In the genomic region with DNA sequence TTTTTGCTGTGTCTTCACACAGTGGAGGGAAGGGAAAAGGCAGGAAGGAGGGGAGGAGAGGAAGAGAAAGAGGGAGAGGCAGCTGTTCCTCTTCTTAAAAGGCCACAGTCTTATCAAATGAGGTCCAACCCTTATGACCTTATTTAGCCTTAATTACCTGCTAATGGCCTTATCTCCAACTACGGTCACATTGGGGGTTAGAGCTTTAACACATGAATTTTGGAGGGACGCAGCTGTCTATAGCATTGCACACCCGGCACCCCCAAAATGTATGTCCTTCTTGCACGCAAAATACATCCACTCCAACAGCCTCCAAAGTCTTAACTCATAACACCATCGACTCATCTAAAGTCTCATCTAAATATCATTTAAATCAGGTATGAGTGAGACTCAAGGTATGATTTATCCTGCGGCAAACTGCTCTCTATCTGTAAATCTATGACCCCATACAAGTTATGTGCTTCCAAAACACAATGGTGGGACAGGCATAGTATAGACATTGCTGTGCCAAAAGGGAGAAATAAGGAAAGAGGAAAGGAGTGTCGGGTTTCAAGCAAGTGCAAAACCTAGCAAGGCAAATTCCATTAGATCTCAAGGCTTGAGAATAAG, we compare ENCODE assay signal across 33 cellular contexts.
"Had no signal": no experiment of that assay in that cellular context is flagged by ENCODE, and none has a peak within 500 bp of the region (broad histone marks: within the 10 kb centered on the region; RNA-seq: fewer than 3 reads in every experiment).

No MANE protein-coding gene starts in this region.

- H3K27me3 ChIP-seq: ascending aorta, colonic mucosa had no signal

- H3K9me3 Mint-ChIP-seq: activated B cell treated with CpG ODN at 0.5 μM for 24 hours; activated CD4-positive, alpha-beta memory T cell treated with anti-CD3 and anti-CD28 coated beads for 36 hours; activated naive CD4-positive, alpha-beta T cell treated with anti-CD3 and anti-CD28 coated beads, Interleukin-2, amount 10 ng/mL, durations not matched to agents 7 days and 5 days; activated T-cell treated with anti-CD3 and anti-CD28 coated beads, Interleukin-2, amount 50 U/mL, for 24 hours; brain had no signal

- H3K4me3 ChIP-seq: ascending aorta, breast epithelium, cardiac muscle cell, colonic mucosa, esophagus squamous epithelium, gastroesophageal sphincter had no signal

- H3K36me3 Mint-ChIP-seq: activated CD4-positive, alpha-beta memory T cell treated with anti-CD3 and anti-CD28 coated beads for 36 hours; activated CD8-positive, alpha-beta memory T cell treated with anti-CD3 and anti-CD28 coated beads, Interleukin-2, amount 10 ng/mL, durations not matched to agents 7 days and 5 days; activated naive CD4-positive, alpha-beta T cell treated with anti-CD3 and anti-CD28 coated beads, Interleukin-2, amount 10 ng/mL, durations not matched to agents 7 days and 5 days; activated naive CD4-positive, alpha-beta T cell treated with anti-CD3 and anti-CD28 coated beads, Interleukin-2, amount 50 U/mL, for 72 hours; activated naive CD8-positive, alpha-beta T cell treated with anti-CD3 and anti-CD28 coated beads, Interleukin-2, amount 10 ng/mL, durations not matched to agents 7 days and 5 days had no signal

- H3K27ac ChIP-seq: ascending aorta, breast epithelium, cardiac muscle cell, colonic mucosa, epithelial cell of prostate, esophagus squamous epithelium, gastroesophageal sphincter, WERI-Rb-1 had no signal

- H3K36me3 ChIP-seq: ascending aorta, breast epithelium, cardiac muscle cell, colonic mucosa, esophagus squamous epithelium, gastroesophageal sphincter, WERI-Rb-1 had no signal

- H3K4me3 Mint-ChIP-seq: activated B cell treated with CpG ODN at 0.5 μM for 24 hours; activated CD4-positive, alpha-beta memory T cell treated with anti-CD3 and anti-CD28 coated beads for 36 hours; activated CD8-positive, alpha-beta memory T cell treated with anti-CD3 and anti-CD28 coated beads, Interleukin-2, amount 10 ng/mL, durations not matched to agents 7 days and 5 days; activated CD8-positive, alpha-beta T cell treated with anti-CD3 and anti-CD28 coated beads, Interleukin-2, amount 10 ng/mL, durations not matched to agents 7 days and 5 days; activated naive CD4-positive, alpha-beta T cell treated with anti-CD3 and anti-CD28 coated beads, Interleukin-2, amount 10 ng/mL, durations not matched to agents 7 days and 5 days; activated naive CD8-positive, alpha-beta T cell treated with anti-CD3 and anti-CD28 coated beads, Interleukin-2, amount 10 ng/mL, durations not matched to agents 7 days and 5 days; activated T-cell treated with anti-CD3 and anti-CD28 coated beads, Interleukin-2, amount 50 U/mL, for 24 hours; activated T-cell treated with anti-CD3 and anti-CD28 coated beads, Interleukin-2, amount 50 U/mL, for 72 hours; brain; T-helper 17 cell; T-helper 2 cell treated with Interferon-gamma antibody and Interleukin-4, amounts not matched to agents 5 μg/mL and 100 μg/mL, for 36 hours had no signal

- H3K4me1 ChIP-seq: ascending aorta, breast epithelium, colonic mucosa, esophagus squamous epithelium, gastroesophageal sphincter had no signal

- H3K27ac Mint-ChIP-seq: activated B cell treated with CpG ODN at 0.5 μM for 24 hours; activated CD4-positive, alpha-beta memory T cell treated with anti-CD3 and anti-CD28 coated beads for 36 hours; activated CD8-positive, alpha-beta memory T cell treated with anti-CD3 and anti-CD28 coated beads, Interleukin-2, amount 10 ng/mL, durations not matched to agents 7 days and 5 days; activated CD8-positive, alpha-beta T cell treated with anti-CD3 and anti-CD28 coated beads, Interleukin-2, amount 10 ng/mL, durations not matched to agents 7 days and 5 days; activated naive CD4-positive, alpha-beta T cell treated with anti-CD3 and anti-CD28 coated beads, Interleukin-2, amount 10 ng/mL, durations not matched to agents 7 days and 5 days; activated naive CD4-positive, alpha-beta T cell treated with anti-CD3 and anti-CD28 coated beads, Interleukin-2, amount 50 U/mL, for 72 hours; activated naive CD8-positive, alpha-beta T cell treated with anti-CD3 and anti-CD28 coated beads, Interleukin-2, amount 10 ng/mL, durations not matched to agents 7 days and 5 days; activated T-cell treated with anti-CD3 and anti-CD28 coated beads, Interleukin-2, amount 50 U/mL, for 24 hours; activated T-cell treated with anti-CD3 and anti-CD28 coated beads, Interleukin-2, amount 50 U/mL, for 72 hours; brain; T-helper 17 cell; T-helper 2 cell treated with Interferon-gamma antibody and Interleukin-4, amounts not matched to agents 5 μg/mL and 100 μg/mL, for 36 hours had no signal

- DNase-seq: activated B cell treated with CpG ODN at 0.5 μM for 24 hours; activated CD4-positive, alpha-beta memory T cell treated with anti-CD3 and anti-CD28 coated beads for 36 hours; activated CD4-positive, alpha-beta T cell treated with anti-CD3 and anti-CD28 coated beads for 48 hours; activated CD4-positive, alpha-beta T cell treated with anti-CD3 and anti-CD28 coated beads, Interleukin-2, amount 50 U/mL, for 1 hour; activated CD8-positive, alpha-beta memory T cell treated with anti-CD3 and anti-CD28 coated beads, Interleukin-2, amount 10 ng/mL, durations not matched to agents 7 days and 5 days; activated CD8-positive, alpha-beta memory T cell treated with anti-CD3 and anti-CD28 coated beads, Interleukin-2, amount 50 U/mL, for 4 hours; activated CD8-positive, alpha-beta T cell treated with anti-CD3 and anti-CD28 coated beads, Interleukin-2, amount 10 ng/mL, durations not matched to agents 7 days and 5 days; activated gamma-delta T cell; activated naive CD4-positive, alpha-beta T cell; activated naive CD4-positive, alpha-beta T cell treated with anti-CD3 and anti-CD28 coated beads, Interleukin-2, amount 10 ng/mL, durations not matched to agents 7 days and 5 days; activated naive CD8-positive, alpha-beta T cell treated with anti-CD3 and anti-CD28 coated beads, Interleukin-2, amount 10 ng/mL, durations not matched to agents 7 days and 5 days; activated T-cell treated with anti-CD3 and anti-CD28 coated beads, Interleukin-2, amount 50 U/mL, for 24 hours; activated T-cell treated with anti-CD3 and anti-CD28 coated beads, Interleukin-2, amount 50 U/mL, for 72 hours; central memory CD4-positive, alpha-beta T cell; cerebellar nuclear complex; colonic mucosa; effector CD8-positive, alpha-beta T cell; esophagus squamous epithelium; foreskin melanocyte; T-helper 1 cell; T-helper 17 cell; T1000; WERI-Rb-1 had no signal

- H3K4me1 Mint-ChIP-seq: activated B cell treated with CpG ODN at 0.5 μM for 24 hours; activated naive CD4-positive, alpha-beta T cell treated with anti-CD3 and anti-CD28 coated beads, Interleukin-2, amount 10 ng/mL, durations not matched to agents 7 days and 5 days; activated naive CD8-positive, alpha-beta T cell treated with anti-CD3 and anti-CD28 coated beads, Interleukin-2, amount 10 ng/mL, durations not matched to agents 7 days and 5 days; T-helper 17 cell had no signal

- FAIRE-seq: endometrium, endothelial cell of umbilical vein had no signal
